Comparison of ENCODE assay signal across 1 cellular context in the genomic region with DNA sequence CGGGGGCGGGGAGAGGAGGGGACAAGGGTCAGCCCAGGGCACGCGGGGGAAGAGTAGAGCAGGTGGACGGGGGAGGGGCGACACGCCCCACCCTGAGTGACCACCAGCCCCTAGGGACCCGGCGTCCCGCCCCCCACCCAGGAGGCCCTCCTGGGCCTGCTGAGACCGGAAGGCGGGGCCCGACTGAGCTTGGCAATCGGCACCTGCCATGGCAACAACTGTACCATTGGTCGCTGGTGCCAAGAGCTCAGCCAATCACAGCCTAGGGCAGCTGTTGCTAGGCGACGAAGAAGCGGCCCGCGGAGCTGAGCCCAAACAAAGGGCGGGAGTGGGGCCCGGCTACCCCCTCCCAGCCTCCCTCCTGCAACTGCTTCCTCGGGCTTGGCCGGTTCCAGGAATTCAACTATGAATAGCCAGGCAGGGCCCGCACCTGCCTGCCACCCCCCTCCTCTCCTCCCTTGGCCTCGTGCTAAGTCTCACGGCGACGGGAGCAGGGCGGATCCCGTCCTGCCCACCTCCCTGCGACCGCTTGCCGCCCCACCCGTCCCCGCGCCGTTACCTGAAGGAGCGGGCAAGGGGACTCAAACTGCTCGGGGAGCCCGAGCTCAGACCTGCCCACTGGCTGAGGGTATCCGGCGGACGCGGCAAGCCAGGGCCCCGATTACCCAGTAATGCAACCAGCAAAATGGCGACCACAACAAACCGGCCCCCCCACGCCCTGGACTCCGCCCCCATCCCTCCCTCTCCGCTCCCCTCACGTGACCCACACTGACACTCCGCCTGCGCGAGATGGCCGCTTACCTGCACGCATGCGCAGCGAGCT.
TF ChIP-seq lines count a peak whose summit lies in the region.

A gene (minus strand): TSS at position 699 of the 823 bp plus-strand sequence. CDS start 2,295 bp downstream, outside the sequence.

TF ChIP-seq in K562, 482 proteins besides CTCF, POLR2A, EP300 and RAD21 (continued from another document):
- TF ChIP-seq, protein P1, sequence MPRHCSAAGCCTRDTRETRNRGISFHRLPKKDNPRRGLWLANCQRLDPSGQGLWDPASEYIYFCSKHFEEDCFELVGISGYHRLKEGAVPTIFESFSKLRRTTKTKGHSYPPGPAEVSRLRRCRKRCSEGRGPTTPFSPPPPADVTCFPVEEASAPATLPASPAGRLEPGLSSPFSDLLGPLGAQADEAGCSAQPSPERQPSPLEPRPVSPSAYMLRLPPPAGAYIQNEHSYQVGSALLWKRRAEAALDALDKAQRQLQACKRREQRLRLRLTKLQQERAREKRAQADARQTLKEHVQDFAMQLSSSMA (CRISPR knock-in tag; IDR thresholded peaks at IDR 0.05) = 0 out of 2 replicates have a peak, but pooled peaks have one; percentile 31
- TF ChIP-seq, protein P2, sequence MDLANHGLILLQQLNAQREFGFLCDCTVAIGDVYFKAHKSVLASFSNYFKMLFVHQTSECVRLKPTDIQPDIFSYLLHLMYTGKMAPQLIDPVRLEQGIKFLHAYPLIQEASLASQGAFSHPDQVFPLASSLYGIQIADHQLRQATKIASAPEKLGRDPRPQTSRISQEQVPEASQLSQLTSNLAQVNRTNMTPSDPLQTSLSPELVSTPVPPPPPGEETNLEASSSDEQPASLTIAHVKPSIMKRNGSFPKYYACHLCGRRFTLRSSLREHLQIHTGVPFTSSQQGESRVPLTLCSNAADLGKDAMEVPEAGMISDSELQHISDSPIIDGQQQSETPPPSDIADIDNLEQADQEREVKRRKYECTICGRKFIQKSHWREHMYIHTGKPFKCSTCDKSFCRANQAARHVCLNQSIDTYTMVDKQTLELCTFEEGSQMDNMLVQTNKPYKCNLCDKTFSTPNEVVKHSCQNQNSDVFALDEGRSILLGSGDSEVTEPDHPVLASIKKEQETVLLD (IDR thresholded peaks at IDR 0.05) = peak; percentile 99; the same call in 1 of the 2 replicates
- no peak for TF ChIP-seq TRIM24 (IDR thresholded peaks at IDR 0.05)
- TF ChIP-seq, protein P3, sequence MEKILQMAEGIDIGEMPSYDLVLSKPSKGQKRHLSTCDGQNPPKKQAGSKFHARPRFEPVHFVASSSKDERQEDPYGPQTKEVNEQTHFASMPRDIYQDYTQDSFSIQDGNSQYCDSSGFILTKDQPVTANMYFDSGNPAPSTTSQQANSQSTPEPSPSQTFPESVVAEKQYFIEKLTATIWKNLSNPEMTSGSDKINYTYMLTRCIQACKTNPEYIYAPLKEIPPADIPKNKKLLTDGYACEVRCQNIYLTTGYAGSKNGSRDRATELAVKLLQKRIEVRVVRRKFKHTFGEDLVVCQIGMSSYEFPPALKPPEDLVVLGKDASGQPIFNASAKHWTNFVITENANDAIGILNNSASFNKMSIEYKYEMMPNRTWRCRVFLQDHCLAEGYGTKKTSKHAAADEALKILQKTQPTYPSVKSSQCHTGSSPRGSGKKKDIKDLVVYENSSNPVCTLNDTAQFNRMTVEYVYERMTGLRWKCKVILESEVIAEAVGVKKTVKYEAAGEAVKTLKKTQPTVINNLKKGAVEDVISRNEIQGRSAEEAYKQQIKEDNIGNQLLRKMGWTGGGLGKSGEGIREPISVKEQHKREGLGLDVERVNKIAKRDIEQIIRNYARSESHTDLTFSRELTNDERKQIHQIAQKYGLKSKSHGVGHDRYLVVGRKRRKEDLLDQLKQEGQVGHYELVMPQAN (IDR thresholded peaks at IDR 0.05; ENCODE audit: borderline replicate concordance) = peak; percentile 98
- TF ChIP-seq NCOA4 (IDR thresholded peaks at IDR 0.05; ENCODE audit: partially characterized antibody) = no peak
- TF ChIP-seq, protein P4, sequence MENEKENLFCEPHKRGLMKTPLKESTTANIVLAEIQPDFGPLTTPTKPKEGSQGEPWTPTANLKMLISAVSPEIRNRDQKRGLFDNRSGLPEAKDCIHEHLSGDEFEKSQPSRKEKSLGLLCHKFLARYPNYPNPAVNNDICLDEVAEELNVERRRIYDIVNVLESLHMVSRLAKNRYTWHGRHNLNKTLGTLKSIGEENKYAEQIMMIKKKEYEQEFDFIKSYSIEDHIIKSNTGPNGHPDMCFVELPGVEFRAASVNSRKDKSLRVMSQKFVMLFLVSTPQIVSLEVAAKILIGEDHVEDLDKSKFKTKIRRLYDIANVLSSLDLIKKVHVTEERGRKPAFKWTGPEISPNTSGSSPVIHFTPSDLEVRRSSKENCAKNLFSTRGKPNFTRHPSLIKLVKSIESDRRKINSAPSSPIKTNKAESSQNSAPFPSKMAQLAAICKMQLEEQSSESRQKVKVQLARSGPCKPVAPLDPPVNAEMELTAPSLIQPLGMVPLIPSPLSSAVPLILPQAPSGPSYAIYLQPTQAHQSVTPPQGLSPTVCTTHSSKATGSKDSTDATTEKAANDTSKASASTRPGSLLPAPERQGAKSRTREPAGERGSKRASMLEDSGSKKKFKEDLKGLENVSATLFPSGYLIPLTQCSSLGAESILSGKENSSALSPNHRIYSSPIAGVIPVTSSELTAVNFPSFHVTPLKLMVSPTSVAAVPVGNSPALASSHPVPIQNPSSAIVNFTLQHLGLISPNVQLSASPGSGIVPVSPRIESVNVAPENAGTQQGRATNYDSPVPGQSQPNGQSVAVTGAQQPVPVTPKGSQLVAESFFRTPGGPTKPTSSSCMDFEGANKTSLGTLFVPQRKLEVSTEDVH (IDR thresholded peaks at IDR 0.05; ENCODE audit: low read depth, partially characterized antibody) = peak; percentile 74
- TF ChIP-seq FOXJ2 (tag; IDR thresholded peaks at IDR 0.05) = peak; percentile 92
- peak; percentile 19; the same call in 1 of the 2 replicates for TF ChIP-seq PML (IDR thresholded peaks at IDR 0.05; ENCODE audit: low read length)
- peak; percentile 74; the same call in 1 of the 2 replicates for TF ChIP-seq POLR2AphosphoS2 (IDR thresholded peaks at IDR 0.05; ENCODE audit: low read length)
- peak; percentile 70; the same call in 1 of the 2 replicates for TF ChIP-seq POLR2H (tag; IDR thresholded peaks at IDR 0.05; ENCODE audit: low read depth)
- peak; percentile 34; the same call in 1 of the 2 replicates for TF ChIP-seq PHB (CRISPR knock-in tag; IDR thresholded peaks at IDR 0.05)
- TF ChIP-seq TAL1 (IDR thresholded peaks at IDR 0.05) = no peak
- TF ChIP-seq SNRNP70 (optimal IDR thresholded peaks at IDR 0.05; ENCODE audit: low read depth, low read length) = peak; percentile 56
- TF ChIP-seq HMG20A (CRISPR knock-in tag; conservative IDR thresholded peaks at IDR 0.05) = no peak
- no peak for TF ChIP-seq CBX2 (IDR thresholded peaks at IDR 0.05; ENCODE audit: insufficient read depth, low read length, poor library complexity, severe bottlenecking)
- TF ChIP-seq, protein P5, sequence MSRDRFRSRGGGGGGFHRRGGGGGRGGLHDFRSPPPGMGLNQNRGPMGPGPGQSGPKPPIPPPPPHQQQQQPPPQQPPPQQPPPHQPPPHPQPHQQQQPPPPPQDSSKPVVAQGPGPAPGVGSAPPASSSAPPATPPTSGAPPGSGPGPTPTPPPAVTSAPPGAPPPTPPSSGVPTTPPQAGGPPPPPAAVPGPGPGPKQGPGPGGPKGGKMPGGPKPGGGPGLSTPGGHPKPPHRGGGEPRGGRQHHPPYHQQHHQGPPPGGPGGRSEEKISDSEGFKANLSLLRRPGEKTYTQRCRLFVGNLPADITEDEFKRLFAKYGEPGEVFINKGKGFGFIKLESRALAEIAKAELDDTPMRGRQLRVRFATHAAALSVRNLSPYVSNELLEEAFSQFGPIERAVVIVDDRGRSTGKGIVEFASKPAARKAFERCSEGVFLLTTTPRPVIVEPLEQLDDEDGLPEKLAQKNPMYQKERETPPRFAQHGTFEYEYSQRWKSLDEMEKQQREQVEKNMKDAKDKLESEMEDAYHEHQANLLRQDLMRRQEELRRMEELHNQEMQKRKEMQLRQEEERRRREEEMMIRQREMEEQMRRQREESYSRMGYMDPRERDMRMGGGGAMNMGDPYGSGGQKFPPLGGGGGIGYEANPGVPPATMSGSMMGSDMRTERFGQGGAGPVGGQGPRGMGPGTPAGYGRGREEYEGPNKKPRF (IDR thresholded peaks at IDR 0.05; ENCODE audit: low read depth, low read length) = no peak
- TF ChIP-seq, protein P6, sequence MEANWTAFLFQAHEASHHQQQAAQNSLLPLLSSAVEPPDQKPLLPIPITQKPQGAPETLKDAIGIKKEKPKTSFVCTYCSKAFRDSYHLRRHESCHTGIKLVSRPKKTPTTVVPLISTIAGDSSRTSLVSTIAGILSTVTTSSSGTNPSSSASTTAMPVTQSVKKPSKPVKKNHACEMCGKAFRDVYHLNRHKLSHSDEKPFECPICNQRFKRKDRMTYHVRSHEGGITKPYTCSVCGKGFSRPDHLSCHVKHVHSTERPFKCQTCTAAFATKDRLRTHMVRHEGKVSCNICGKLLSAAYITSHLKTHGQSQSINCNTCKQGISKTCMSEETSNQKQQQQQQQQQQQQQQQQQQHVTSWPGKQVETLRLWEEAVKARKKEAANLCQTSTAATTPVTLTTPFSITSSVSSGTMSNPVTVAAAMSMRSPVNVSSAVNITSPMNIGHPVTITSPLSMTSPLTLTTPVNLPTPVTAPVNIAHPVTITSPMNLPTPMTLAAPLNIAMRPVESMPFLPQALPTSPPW (CRISPR knock-in tag; IDR thresholded peaks at IDR 0.05) = peak; percentile 91
- TF ChIP-seq NELFE (IDR thresholded peaks at IDR 0.05; ENCODE audit: insufficient read depth, insufficient read length) = no peak
- no peak for TF ChIP-seq MECOM (CRISPR knock-in tag; IDR thresholded peaks at IDR 0.05)
- no peak for TF ChIP-seq ZNF445 (CRISPR knock-in tag; IDR thresholded peaks at IDR 0.05; ENCODE audit: low read depth)
- no peak for TF ChIP-seq ZSCAN32 (CRISPR knock-in tag; IDR thresholded peaks at IDR 0.05)
- TF ChIP-seq PRPF4 (IDR thresholded peaks at IDR 0.05; ENCODE audit: insufficient read depth, low read depth, low read length, poor library complexity, severe bottlenecking) = peak; percentile 58
- TF ChIP-seq ZNF224 (CRISPR knock-in tag; IDR thresholded peaks at IDR 0.05) = no peak
- TF ChIP-seq MYNN (IDR thresholded peaks at IDR 0.05) = 0 out of 2 replicates have a peak, but pooled peaks have one; percentile 77
- no peak for TF ChIP-seq MYNN (CRISPR knock-in tag; IDR thresholded peaks at IDR 0.05)
- peak; percentile 56 for TF ChIP-seq HMGN3 (IDR thresholded peaks at IDR 0.05; ENCODE audit: borderline replicate concordance, extremely low read depth, insufficient read length, low read depth, low read length)
- 0 out of 2 replicates have a peak, but pooled peaks have one; percentile 30 for TF ChIP-seq ELF2 (CRISPR knock-in tag; IDR thresholded peaks at IDR 0.05)
- no peak for TF ChIP-seq BRF1 (IDR thresholded peaks at IDR 0.05; ENCODE audit: borderline replicate concordance, extremely low read depth, insufficient read length)
- TF ChIP-seq, protein P7, sequence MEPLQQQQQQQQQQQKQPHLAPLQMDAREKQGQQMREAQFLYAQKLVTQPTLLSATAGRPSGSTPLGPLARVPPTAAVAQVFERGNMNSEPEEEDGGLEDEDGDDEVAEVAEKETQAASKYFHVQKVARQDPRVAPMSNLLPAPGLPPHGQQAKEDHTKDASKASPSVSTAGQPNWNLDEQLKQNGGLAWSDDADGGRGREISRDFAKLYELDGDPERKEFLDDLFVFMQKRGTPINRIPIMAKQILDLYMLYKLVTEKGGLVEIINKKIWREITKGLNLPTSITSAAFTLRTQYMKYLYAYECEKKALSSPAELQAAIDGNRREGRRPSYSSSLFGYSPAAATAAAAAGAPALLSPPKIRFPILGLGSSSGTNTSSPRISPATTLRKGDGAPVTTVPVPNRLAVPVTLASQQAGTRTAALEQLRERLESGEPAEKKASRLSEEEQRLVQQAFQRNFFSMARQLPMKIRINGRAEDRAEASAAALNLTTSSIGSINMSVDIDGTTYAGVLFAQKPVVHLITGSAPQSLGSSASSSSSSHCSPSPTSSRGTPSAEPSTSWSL (CRISPR knock-in tag; IDR thresholded peaks at IDR 0.05; ENCODE audit: borderline replicate concordance) = no peak
